Comparison of ENCODE assay signal across 1 cellular context in the genomic region with DNA sequence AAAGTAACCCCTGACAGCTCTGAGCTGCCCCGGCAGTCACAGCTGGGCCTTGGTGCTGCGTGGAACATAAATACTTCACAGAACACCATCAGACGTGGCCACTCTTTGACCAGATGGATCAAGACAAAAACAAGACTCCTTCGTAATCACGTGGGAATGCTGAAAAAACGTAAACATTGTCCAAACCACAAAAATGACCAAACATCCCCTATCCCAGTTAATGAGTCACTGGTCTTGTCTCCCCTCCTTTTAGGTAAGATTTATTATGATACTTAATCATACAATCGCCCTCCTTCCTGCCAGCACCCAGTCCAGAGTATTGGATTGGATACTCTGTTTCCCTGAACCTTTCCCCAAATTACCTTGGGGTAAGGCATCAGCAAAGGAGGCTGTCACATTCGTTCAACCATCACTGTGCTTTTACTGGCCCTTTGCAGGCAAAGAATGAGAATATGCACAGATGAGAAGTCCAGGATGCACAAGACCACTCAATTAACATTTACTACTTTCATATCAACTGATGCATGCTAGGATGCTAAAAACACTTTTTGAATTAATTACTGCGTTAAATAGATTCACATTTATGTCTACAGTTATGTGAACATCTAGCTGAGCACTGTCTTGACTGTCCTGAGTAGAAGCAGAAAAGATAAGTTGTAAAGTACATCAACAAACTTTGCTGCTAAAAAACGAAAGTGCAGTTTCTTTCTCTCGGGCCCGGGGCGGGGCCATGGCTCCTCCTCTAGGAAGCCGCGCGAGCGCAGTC.
TF ChIP-seq lines count a peak whose summit lies in the region.

No MANE protein-coding gene starts in this region.

TF ChIP-seq in HEK293, 187 proteins besides CTCF, POLR2A, EP300 and RAD21 (continued from another document and continues in another):
- TF ChIP-seq, protein P1, sequence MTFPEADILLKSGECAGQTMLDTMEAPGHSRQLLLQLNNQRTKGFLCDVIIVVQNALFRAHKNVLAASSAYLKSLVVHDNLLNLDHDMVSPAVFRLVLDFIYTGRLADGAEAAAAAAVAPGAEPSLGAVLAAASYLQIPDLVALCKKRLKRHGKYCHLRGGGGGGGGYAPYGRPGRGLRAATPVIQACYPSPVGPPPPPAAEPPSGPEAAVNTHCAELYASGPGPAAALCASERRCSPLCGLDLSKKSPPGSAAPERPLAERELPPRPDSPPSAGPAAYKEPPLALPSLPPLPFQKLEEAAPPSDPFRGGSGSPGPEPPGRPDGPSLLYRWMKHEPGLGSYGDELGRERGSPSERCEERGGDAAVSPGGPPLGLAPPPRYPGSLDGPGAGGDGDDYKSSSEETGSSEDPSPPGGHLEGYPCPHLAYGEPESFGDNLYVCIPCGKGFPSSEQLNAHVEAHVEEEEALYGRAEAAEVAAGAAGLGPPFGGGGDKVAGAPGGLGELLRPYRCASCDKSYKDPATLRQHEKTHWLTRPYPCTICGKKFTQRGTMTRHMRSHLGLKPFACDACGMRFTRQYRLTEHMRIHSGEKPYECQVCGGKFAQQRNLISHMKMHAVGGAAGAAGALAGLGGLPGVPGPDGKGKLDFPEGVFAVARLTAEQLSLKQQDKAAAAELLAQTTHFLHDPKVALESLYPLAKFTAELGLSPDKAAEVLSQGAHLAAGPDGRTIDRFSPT (tag by site-specific recombination; IDR thresholded peaks at IDR 0.05): peak; percentile 86
- TF ChIP-seq ZNF112 (tag by site-specific recombination; IDR thresholded peaks at IDR 0.05): no peak
- no peak for TF ChIP-seq ZNF658 (tag by site-specific recombination; IDR thresholded peaks at IDR 0.05)
- TF ChIP-seq ZNF394 (tag by site-specific recombination; IDR thresholded peaks at IDR 0.05; ENCODE audit: borderline replicate concordance): peak; percentile 50; the same call in 1 of the 2 replicates
- no peak for TF ChIP-seq ZNF747 (tag by site-specific recombination; IDR thresholded peaks at IDR 0.05)
- TF ChIP-seq, protein P2, sequence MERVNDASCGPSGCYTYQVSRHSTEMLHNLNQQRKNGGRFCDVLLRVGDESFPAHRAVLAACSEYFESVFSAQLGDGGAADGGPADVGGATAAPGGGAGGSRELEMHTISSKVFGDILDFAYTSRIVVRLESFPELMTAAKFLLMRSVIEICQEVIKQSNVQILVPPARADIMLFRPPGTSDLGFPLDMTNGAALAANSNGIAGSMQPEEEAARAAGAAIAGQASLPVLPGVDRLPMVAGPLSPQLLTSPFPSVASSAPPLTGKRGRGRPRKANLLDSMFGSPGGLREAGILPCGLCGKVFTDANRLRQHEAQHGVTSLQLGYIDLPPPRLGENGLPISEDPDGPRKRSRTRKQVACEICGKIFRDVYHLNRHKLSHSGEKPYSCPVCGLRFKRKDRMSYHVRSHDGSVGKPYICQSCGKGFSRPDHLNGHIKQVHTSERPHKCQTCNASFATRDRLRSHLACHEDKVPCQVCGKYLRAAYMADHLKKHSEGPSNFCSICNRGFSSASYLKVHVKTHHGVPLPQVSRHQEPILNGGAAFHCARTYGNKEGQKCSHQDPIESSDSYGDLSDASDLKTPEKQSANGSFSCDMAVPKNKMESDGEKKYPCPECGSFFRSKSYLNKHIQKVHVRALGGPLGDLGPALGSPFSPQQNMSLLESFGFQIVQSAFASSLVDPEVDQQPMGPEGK (tag by site-specific recombination; IDR thresholded peaks at IDR 0.05): peak; percentile 81
- TF ChIP-seq HOXA7 (CRISPR knock-in tag; IDR thresholded peaks at IDR 0.05; ENCODE audit: borderline replicate concordance): no peak
- TF ChIP-seq, protein P3, sequence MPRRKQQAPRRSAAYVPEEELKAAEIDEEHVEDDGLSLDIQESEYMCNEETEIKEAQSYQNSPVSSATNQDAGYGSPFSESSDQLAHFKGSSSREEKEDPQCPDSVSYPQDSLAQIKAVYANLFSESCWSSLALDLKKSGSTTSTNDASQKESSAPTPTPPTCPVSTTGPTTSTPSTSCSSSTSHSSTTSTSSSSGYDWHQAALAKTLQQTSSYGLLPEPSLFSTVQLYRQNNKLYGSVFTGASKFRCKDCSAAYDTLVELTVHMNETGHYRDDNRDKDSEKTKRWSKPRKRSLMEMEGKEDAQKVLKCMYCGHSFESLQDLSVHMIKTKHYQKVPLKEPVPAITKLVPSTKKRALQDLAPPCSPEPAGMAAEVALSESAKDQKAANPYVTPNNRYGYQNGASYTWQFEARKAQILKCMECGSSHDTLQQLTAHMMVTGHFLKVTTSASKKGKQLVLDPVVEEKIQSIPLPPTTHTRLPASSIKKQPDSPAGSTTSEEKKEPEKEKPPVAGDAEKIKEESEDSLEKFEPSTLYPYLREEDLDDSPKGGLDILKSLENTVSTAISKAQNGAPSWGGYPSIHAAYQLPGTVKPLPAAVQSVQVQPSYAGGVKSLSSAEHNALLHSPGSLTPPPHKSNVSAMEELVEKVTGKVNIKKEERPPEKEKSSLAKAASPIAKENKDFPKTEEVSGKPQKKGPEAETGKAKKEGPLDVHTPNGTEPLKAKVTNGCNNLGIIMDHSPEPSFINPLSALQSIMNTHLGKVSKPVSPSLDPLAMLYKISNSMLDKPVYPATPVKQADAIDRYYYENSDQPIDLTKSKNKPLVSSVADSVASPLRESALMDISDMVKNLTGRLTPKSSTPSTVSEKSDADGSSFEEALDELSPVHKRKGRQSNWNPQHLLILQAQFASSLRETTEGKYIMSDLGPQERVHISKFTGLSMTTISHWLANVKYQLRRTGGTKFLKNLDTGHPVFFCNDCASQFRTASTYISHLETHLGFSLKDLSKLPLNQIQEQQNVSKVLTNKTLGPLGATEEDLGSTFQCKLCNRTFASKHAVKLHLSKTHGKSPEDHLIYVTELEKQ (tag by site-specific recombination; IDR thresholded peaks at IDR 0.05; ENCODE audit: borderline replicate concordance): peak; percentile 52
- TF ChIP-seq ZNF114 (tag by site-specific recombination; IDR thresholded peaks at IDR 0.05): no peak
- peak; percentile 87 for TF ChIP-seq PRDM1 (tag by site-specific recombination; IDR thresholded peaks at IDR 0.05)
- peak; percentile 94 for TF ChIP-seq SP7 (tag by site-specific recombination; IDR thresholded peaks at IDR 0.05)
- no peak for TF ChIP-seq BCL11A (tag by site-specific recombination; IDR thresholded peaks at IDR 0.05; ENCODE audit: low read depth)
- TF ChIP-seq, protein P4, sequence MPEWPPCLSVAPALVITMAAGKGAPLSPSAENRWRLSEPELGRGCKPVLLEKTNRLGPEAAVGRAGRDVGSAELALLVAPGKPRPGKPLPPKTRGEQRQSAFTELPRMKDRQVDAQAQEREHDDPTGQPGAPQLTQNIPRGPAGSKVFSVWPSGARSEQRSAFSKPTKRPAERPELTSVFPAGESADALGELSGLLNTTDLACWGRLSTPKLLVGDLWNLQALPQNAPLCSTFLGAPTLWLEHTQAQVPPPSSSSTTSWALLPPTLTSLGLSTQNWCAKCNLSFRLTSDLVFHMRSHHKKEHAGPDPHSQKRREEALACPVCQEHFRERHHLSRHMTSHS (tag by site-specific recombination; IDR thresholded peaks at IDR 0.05): peak; percentile 68; the same call in 1 of the 2 replicates
- no peak for TF ChIP-seq ZNF138 (tag by site-specific recombination; IDR thresholded peaks at IDR 0.05; ENCODE audit: borderline replicate concordance)
- no peak for TF ChIP-seq ZNF426 (tag by site-specific recombination; IDR thresholded peaks at IDR 0.05)
- TF ChIP-seq SP2 (tag by site-specific recombination; IDR thresholded peaks at IDR 0.05): peak; percentile 63
- TF ChIP-seq ZNF324 (tag by site-specific recombination; IDR thresholded peaks at IDR 0.05): peak; percentile 81
- TF ChIP-seq ZNF391 (tag by site-specific recombination; IDR thresholded peaks at IDR 0.05; ENCODE audit: borderline replicate concordance, low read depth): 0 out of 2 replicates have a peak, but pooled peaks have one; percentile 41
- TF ChIP-seq, protein P5, sequence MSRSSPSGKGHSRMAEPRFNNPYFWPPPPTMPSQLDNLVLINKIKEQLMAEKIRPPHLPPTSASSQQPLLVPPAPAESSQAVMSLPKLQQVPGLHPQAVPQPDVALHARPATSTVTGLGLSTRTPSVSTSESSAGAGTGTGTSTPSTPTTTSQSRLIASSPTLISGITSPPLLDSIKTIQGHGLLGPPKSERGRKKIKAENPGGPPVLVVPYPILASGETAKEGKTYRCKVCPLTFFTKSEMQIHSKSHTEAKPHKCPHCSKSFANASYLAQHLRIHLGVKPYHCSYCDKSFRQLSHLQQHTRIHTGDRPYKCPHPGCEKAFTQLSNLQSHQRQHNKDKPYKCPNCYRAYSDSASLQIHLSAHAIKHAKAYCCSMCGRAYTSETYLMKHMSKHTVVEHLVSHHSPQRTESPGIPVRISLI (tag by site-specific recombination; IDR thresholded peaks at IDR 0.05): peak; percentile 63
- peak; percentile 38; the same call in 1 of the 2 replicates for TF ChIP-seq GLI2 (tag by site-specific recombination; IDR thresholded peaks at IDR 0.05; ENCODE audit: borderline replicate concordance, low read depth)
- peak; percentile 92; the same call in 1 of the 2 replicates for TF ChIP-seq HOXC10 (CRISPR knock-in tag; IDR thresholded peaks at IDR 0.05)
- TF ChIP-seq TRIM28 (IDR thresholded peaks at IDR 0.05; ENCODE audit: borderline replicate concordance, low read length): no peak
- TF ChIP-seq ZNF529 (tag by site-specific recombination; IDR thresholded peaks at IDR 0.05; ENCODE audit: insufficient replicate concordance): no peak
- no peak for TF ChIP-seq ZNF292 (tag by site-specific recombination; IDR thresholded peaks at IDR 0.05; ENCODE audit: borderline replicate concordance, low read depth)
- TF ChIP-seq ZNF16 (tag by site-specific recombination; IDR thresholded peaks at IDR 0.05; ENCODE audit: low read depth): no peak
- no peak for TF ChIP-seq REPIN1 (tag by site-specific recombination; IDR thresholded peaks at IDR 0.05; ENCODE audit: low read depth)
- peak; percentile 52; the same call in 1 of the 2 replicates for TF ChIP-seq KLF10 (tag by site-specific recombination; IDR thresholded peaks at IDR 0.05)
- TF ChIP-seq ZNF629 (tag by site-specific recombination; IDR thresholded peaks at IDR 0.05): peak; percentile 93
- TF ChIP-seq FEZF1 (tag by site-specific recombination; IDR thresholded peaks at IDR 0.05): peak; percentile 90
- TF ChIP-seq, protein P6, sequence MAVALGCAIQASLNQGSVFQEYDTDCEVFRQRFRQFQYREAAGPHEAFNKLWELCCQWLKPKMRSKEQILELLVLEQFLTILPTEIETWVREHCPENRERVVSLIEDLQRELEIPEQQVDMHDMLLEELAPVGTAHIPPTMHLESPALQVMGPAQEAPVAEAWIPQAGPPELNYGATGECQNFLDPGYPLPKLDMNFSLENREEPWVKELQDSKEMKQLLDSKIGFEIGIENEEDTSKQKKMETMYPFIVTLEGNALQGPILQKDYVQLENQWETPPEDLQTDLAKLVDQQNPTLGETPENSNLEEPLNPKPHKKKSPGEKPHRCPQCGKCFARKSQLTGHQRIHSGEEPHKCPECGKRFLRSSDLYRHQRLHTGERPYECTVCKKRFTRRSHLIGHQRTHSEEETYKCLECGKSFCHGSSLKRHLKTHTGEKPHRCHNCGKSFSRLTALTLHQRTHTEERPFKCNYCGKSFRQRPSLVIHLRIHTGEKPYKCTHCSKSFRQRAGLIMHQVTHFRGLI (tag by site-specific recombination; IDR thresholded peaks at IDR 0.05): no peak
- no peak for TF ChIP-seq GFI1B (tag by site-specific recombination; IDR thresholded peaks at IDR 0.05)
- TF ChIP-seq ZNF549 (tag by site-specific recombination; IDR thresholded peaks at IDR 0.05): no peak
- TF ChIP-seq ZNF664 (tag by site-specific recombination; IDR thresholded peaks at IDR 0.05): peak; percentile 5; the same call in 1 of the 2 replicates
- peak; percentile 91 for TF ChIP-seq ZEB2 (tag by site-specific recombination; IDR thresholded peaks at IDR 0.05)
- TF ChIP-seq, protein P7, sequence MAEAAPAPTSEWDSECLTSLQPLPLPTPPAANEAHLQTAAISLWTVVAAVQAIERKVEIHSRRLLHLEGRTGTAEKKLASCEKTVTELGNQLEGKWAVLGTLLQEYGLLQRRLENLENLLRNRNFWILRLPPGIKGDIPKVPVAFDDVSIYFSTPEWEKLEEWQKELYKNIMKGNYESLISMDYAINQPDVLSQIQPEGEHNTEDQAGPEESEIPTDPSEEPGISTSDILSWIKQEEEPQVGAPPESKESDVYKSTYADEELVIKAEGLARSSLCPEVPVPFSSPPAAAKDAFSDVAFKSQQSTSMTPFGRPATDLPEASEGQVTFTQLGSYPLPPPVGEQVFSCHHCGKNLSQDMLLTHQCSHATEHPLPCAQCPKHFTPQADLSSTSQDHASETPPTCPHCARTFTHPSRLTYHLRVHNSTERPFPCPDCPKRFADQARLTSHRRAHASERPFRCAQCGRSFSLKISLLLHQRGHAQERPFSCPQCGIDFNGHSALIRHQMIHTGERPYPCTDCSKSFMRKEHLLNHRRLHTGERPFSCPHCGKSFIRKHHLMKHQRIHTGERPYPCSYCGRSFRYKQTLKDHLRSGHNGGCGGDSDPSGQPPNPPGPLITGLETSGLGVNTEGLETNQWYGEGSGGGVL (tag by site-specific recombination; IDR thresholded peaks at IDR 0.05): peak; percentile 66; the same call in 1 of the 2 replicates
- no peak for TF ChIP-seq GLI4 (tag by site-specific recombination; IDR thresholded peaks at IDR 0.05)
- 0 out of 2 replicates have a peak, but pooled peaks have one; percentile 26 for TF ChIP-seq ZNF660 (tag by site-specific recombination; IDR thresholded peaks at IDR 0.05)
- TF ChIP-seq, protein P8, sequence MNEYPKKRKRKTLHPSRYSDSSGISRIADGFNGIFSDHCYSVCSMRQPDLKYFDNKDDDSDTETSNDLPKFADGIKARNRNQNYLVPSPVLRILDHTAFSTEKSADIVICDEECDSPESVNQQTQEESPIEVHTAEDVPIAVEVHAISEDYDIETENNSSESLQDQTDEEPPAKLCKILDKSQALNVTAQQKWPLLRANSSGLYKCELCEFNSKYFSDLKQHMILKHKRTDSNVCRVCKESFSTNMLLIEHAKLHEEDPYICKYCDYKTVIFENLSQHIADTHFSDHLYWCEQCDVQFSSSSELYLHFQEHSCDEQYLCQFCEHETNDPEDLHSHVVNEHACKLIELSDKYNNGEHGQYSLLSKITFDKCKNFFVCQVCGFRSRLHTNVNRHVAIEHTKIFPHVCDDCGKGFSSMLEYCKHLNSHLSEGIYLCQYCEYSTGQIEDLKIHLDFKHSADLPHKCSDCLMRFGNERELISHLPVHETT (tag by site-specific recombination; IDR thresholded peaks at IDR 0.05): peak; percentile 88; the same call in 1 of the 2 replicates
- TF ChIP-seq, protein P9, sequence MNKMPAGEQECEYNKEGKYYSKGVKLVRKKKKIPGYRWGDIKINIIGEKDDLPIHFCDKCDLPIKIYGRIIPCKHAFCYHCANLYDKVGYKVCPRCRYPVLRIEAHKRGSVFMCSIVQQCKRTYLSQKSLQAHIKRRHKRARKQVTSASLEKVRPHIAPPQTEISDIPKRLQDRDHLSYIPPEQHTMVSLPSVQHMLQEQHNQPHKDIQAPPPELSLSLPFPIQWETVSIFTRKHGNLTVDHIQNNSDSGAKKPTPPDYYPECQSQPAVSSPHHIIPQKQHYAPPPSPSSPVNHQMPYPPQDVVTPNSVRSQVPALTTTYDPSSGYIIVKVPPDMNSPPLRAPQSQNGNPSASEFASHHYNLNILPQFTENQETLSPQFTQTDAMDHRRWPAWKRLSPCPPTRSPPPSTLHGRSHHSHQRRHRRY (tag by site-specific recombination; IDR thresholded peaks at IDR 0.05): no peak
- TF ChIP-seq ZBTB1 (tag by site-specific recombination; IDR thresholded peaks at IDR 0.05): 0 out of 2 replicates have a peak, but pooled peaks have one; percentile 64
- TF ChIP-seq EGR2 (tag by site-specific recombination; IDR thresholded peaks at IDR 0.05; ENCODE audit: low read depth): no peak
- TF ChIP-seq ZNF707 (tag by site-specific recombination; IDR thresholded peaks at IDR 0.05): no peak
- TF ChIP-seq ZNF174 (tag by site-specific recombination; IDR thresholded peaks at IDR 0.05): no peak
- TF ChIP-seq ZNF274 (IDR thresholded peaks at IDR 0.05; ENCODE audit: low read length): no peak
- no peak for TF ChIP-seq ZNF274 (tag by site-specific recombination; IDR thresholded peaks at IDR 0.05; ENCODE audit: borderline replicate concordance)
